In the genomic region with DNA sequence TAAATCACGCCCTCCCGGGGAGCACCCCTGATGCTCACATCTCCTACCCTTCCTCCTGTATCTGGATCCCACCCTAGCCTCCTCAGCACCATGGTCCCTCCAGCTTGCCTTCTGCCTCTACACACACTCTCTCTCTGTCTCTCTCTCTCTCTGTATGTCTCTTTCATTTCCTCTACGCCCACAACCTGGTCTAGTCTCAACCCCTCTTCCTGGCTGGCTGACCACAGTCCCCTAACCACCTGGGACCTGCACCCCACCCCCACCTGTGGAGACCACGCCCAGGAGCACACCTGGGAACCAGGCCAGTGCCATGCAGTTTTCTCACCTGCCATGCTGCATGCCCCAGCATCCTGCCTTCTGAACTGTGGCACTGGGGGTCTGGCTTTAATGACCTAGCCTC, we compare ENCODE assay signal across 35 cellular contexts. TPM values are rescaled to one million over a fixed set of nuclear protein-coding genes. Genes with fewer than 3 reads are reported as not detected.
"Had no signal": no experiment of that assay in that cellular context is flagged by ENCODE, and none has a peak within 500 bp of the region (broad histone marks: within the 10 kb centered on the region; RNA-seq: fewer than 3 reads in every experiment).

No MANE protein-coding gene starts in this region.

- H3K9me3 Mint-ChIP-seq: activated T-helper 2 cell treated with anti-CD3 and anti-CD28 coated beads, Interferon-gamma antibody, Interleukin-2, Interleukin-4, amounts not matched to agents 10 μg/mL and 5 μg/mL and 100 μg/mL, durations not matched to agents 14 hours and 24 hours and 36 hours; central memory CD8-positive, alpha-beta T cell; immature natural killer cell; naive thymus-derived CD4-positive, alpha-beta T cell; stimulated activated naive CD8-positive, alpha-beta T cell treated with anti-CD3 and anti-CD28 coated beads, Interleukin-15, amount 100 ng/mL, for 72 hours had no signal

- DNase-seq: activated CD4-positive, alpha-beta T cell treated with anti-CD3 and anti-CD28 coated beads for 48 hours; activated CD4-positive, alpha-beta T cell treated with anti-CD3 and anti-CD28 coated beads, Interleukin-2, amount 50 U/mL, for 48 hours; activated naive CD4-positive, alpha-beta T cell treated with Interleukin-2 at 50 U/mL for 16 hours; activated T-cell treated with anti-CD3 and anti-CD28 coated beads, Interleukin-2, amount 50 U/mL, for 48 hours; anterior cingulate cortex; dermis blood vessel endothelial cell; effector CD4-positive, alpha-beta T cell; foreskin keratinocyte; hypothalamus; immature natural killer cell; kidney; left colon; midbrain; naive thymus-derived CD4-positive, alpha-beta T cell; occipital lobe; right cardiac atrium; stimulated activated CD4-positive, alpha-beta T cell treated with anti-CD3 and anti-CD28 coated beads, Interleukin-12 subunit alpha, Interleukin-12 subunit beta, amount 100 ng/mL, for 4 hours; stimulated activated CD4-positive, alpha-beta T cell treated with anti-CD3 and anti-CD28 coated beads, Interleukin-4, amount 100 ng/mL, for 1 hour; stimulated activated naive CD8-positive, alpha-beta T cell treated with anti-CD3 and anti-CD28 coated beads, Interleukin-15, amount 100 ng/mL, for 72 hours; T-helper 1 cell; thyroid gland; upper lobe of left lung; WERI-Rb-1 had no signal

- H3K36me3 Mint-ChIP-seq: activated naive CD8-positive, alpha-beta T cell; immature natural killer cell; naive thymus-derived CD4-positive, alpha-beta T cell had no signal

- ATAC-seq: activated CD4-positive, CD25-positive, alpha-beta regulatory T cell treated with anti-CD3 and anti-CD28 coated beads, Interleukin-2, amount 50 U/mL, for 24 hours; foreskin keratinocyte; heart left ventricle; left colon; naive thymus-derived CD4-positive, alpha-beta T cell; right cardiac atrium; stimulated activated naive CD8-positive, alpha-beta T cell treated with anti-CD3 and anti-CD28 coated beads, Interleukin-15, amount 100 ng/mL, for 72 hours had no signal

- H3K4me1 Mint-ChIP-seq: central memory CD8-positive, alpha-beta T cell had no signal

- H3K4me3 Mint-ChIP-seq: activated naive CD8-positive, alpha-beta T cell; central memory CD8-positive, alpha-beta T cell; immature natural killer cell; stimulated activated naive CD8-positive, alpha-beta T cell treated with anti-CD3 and anti-CD28 coated beads, Interleukin-15, amount 100 ng/mL, for 72 hours had no signal

- H3K27ac Mint-ChIP-seq: activated naive CD8-positive, alpha-beta T cell; activated T-helper 2 cell treated with anti-CD3 and anti-CD28 coated beads, Interferon-gamma antibody, Interleukin-2, Interleukin-4, amounts not matched to agents 10 μg/mL and 5 μg/mL and 100 μg/mL, durations not matched to agents 14 hours and 24 hours and 36 hours; naive thymus-derived CD4-positive, alpha-beta T cell; stimulated activated naive CD8-positive, alpha-beta T cell treated with anti-CD3 and anti-CD28 coated beads, Interleukin-15, amount 100 ng/mL, for 72 hours had no signal

RNA-seq across cellular contexts. Expression of a gene that starts 4.0 kb away (rescaled TPM):
- total RNA-seq: activated CD8-positive, alpha-beta memory T cell treated with anti-CD3 and anti-CD28 coated beads for 36 hours; activated T-helper 2 cell treated with anti-CD3 and anti-CD28 coated beads, Interferon-gamma antibody, Interleukin-2, Interleukin-4, amounts not matched to agents 10 μg/mL and 5 μg/mL and 100 μg/mL, durations not matched to agents 14 hours and 24 hours and 36 hours; bronchial epithelial cell; dermis blood vessel endothelial cell; esophagus muscularis mucosa; foreskin keratinocyte; heart left ventricle; kidney; left colon; lower leg skin; naive thymus-derived CD4-positive, alpha-beta T cell; pulmonary artery endothelial cell; right cardiac atrium; skeletal muscle tissue; thyroid gland; vagina had no signal
